In the genomic region with DNA sequence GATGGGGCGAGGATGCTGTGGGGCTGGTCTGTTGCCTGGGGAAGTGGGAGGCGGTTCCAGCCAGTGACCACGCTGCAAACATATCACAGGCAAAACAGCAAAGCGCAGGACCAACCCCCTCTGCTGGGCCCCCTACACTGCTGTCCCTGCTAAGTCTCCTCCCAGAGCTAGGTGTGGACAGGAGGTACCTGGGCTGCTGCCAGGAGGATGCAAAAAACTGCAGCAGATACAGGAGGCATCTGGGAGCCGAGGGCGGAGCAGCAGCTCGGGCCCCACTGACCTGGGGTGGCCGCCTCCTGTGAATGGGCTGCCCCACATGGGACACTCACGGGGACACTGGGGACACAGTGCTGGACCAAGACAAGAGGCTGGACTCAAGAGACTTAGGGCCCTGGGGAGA, we compare ENCODE assay signal across 1 cellular context.
TF ChIP-seq lines count a peak whose summit lies in the region.

No MANE protein-coding gene starts in this region.

TF ChIP-seq in H1, 55 proteins besides CTCF, POLR2A, EP300 and RAD21:
- TF ChIP-seq NANOG (IDR thresholded peaks at IDR 0.05; ENCODE audit: insufficient read depth, low read depth, low read length, poor library complexity, severe bottlenecking) = no peak
- TF ChIP-seq, protein P1, sequence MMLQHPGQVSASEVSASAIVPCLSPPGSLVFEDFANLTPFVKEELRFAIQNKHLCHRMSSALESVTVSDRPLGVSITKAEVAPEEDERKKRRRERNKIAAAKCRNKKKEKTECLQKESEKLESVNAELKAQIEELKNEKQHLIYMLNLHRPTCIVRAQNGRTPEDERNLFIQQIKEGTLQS (IDR thresholded peaks at IDR 0.05; ENCODE audit: insufficient read depth, low read depth, low read length) = no peak
- TF ChIP-seq EZH2 (IDR thresholded peaks at IDR 0.05; ENCODE audit: low read depth, low read length, severe bottlenecking) = no peak
- no peak for TF ChIP-seq HDAC6 (IDR thresholded peaks at IDR 0.05; ENCODE audit: low read depth, low read length)
- TF ChIP-seq YY1 (IDR thresholded peaks at IDR 0.05; ENCODE audit: low read depth, low read length) = no peak
- no peak for TF ChIP-seq SP1 (IDR thresholded peaks at IDR 0.05; ENCODE audit: low read depth, low read length)
